ENCODE assay signal across 19 cellular contexts in genomic region chr10:12727832-12728215, GRCh38.
DNase-seq lines count a peak whose midpoint lies in the region; ATAC-seq and TF ChIP-seq lines count a peak whose summit lies in the region.
"Had no signal": no experiment of that assay in that cellular context is flagged by ENCODE, and none has a peak within 500 bp of the region (broad histone marks: within the 10 kb centered on the region; RNA-seq: fewer than 3 reads in every experiment).

No MANE protein-coding gene starts in this region.

- TF ChIP-seq POLR2A in heart left ventricle (IDR thresholded peaks at IDR 0.05) = no peak
- TF ChIP-seq POLR2A in transverse colon (IDR thresholded peaks at IDR 0.05) = no peak

- H3K14ac ChIP-seq in mesenchymal stem cell (ENCODE audit: low read length in 2 of 2) = no peak overlapping the region

- no peak overlapping the region for H2BK15ac ChIP-seq in mesenchymal stem cell (ENCODE audit: low read depth, poor library complexity, severe bottlenecking)

- H3K79me1 ChIP-seq in mesenchymal stem cell (replicated peaks; ENCODE audit: low read length, poor library complexity, severe bottlenecking) = peaks cover 34% of the 10 kb centered on the region

- H3K9ac ChIP-seq in mesenchymal stem cell (ENCODE audit: low read length) = no peak overlapping the region

- no peak for TF ChIP-seq EP300 in transverse colon (IDR thresholded peaks at IDR 0.05; ENCODE audit: low read depth)

- intact Hi-C loops in right cardiac atrium (cut with DNase I) = no loop called here
- intact Hi-C loops in heart left ventricle (cut with DNase I) = loop anchor here in 4 of 10 donors (5.0 to 10.0 kb wide), 3 partner anchors 177 to 349 kb away; no protein-coding TSS in a partner anchor
- intact Hi-C loops in transverse colon (cut with DNase I; ENCODE audit: low total_unique reads) = no loop called here

- WGBS in right cardiac atrium = 62% methylated on average over 10 of the region's 10 CpGs
- WGBS in heart left ventricle, 4 donors = 81 to 85% (median 84%) methylated on average over 8 to 10 of the region's 10 CpGs
- 43% methylated on average over 10 of the region's 10 CpGs for WGBS in mesenchymal stem cell
- 60 to 75% methylated on average over 1 to 10 of the region's 10 CpGs for WGBS in transverse colon (ENCODE audit: low coverage in 1 of 2), 2 donors

- no peak overlapping the region for H2BK12ac ChIP-seq in mesenchymal stem cell (ENCODE audit: low read length in 2 of 2)

- H3K9me3 ChIP-seq in right cardiac atrium (ENCODE audit: control insufficient read depth, low read length) = no peaks in the 10 kb centered on the region
- H3K9me3 ChIP-seq in heart left ventricle = no peaks in the 10 kb centered on the region
- no peaks in the 10 kb centered on the region for H3K9me3 ChIP-seq in mesenchymal stem cell (ENCODE audit: control insufficient read depth, low read length)
- no peaks in the 10 kb centered on the region for H3K9me3 ChIP-seq in transverse colon
- H3K9me3 ChIP-seq: vagina had no signal

- H3K27me3 ChIP-seq in right cardiac atrium (ENCODE audit: control insufficient read depth, insufficient read depth) (no peaks in the 10 kb centered on the region), heart left ventricle (no peaks in the 10 kb centered on the region), mesenchymal stem cell (ENCODE audit: control insufficient read depth in 1 of 2, insufficient read depth in 1 of 2, low read length in 2 of 2) (no peaks in the 10 kb centered on the region), transverse colon (no peaks in the 10 kb centered on the region)
- H3K27me3 ChIP-seq: vagina had no signal

- peaks cover 16% of the 10 kb centered on the region for H3K4me1 ChIP-seq in right cardiac atrium (ENCODE audit: control insufficient read depth, insufficient read depth, low read length)
- H3K4me1 ChIP-seq in heart left ventricle = peaks cover 0 to 13% (median 0%) of the 10 kb centered on the region in 12 donors
- peaks cover 14% of the 10 kb centered on the region for H3K4me1 ChIP-seq in mesenchymal stem cell (ENCODE audit: control insufficient read depth, insufficient read depth, low read depth, low read length)
- H3K4me1 ChIP-seq in transverse colon = peaks cover 0 to 16% (median 9%) of the 10 kb centered on the region in 4 donors

- H3K4ac ChIP-seq in mesenchymal stem cell (ENCODE audit: low read depth in 1 of 2, low read length in 2 of 2) = no peak overlapping the region

- no peak overlapping the region for H2BK120ac ChIP-seq in mesenchymal stem cell (ENCODE audit: low read depth, low read length)

- no peak overlapping the region for H3K4me3 ChIP-seq in right cardiac atrium (ENCODE audit: low read length)
- H3K4me3 ChIP-seq in heart left ventricle = no peak overlapping the region
- no peak overlapping the region for H3K4me3 ChIP-seq in mesenchymal stem cell (ENCODE audit: insufficient read depth in 1 of 2, low read depth in 1 of 2, low read length in 2 of 2)
- no peak overlapping the region for H3K4me3 ChIP-seq in transverse colon
- H3K4me3 ChIP-seq: vagina had no signal

- H3K4me2 ChIP-seq in mesenchymal stem cell (ENCODE audit: low read length, poor library complexity, severe bottlenecking) = no peak overlapping the region

- H4K91ac ChIP-seq in mesenchymal stem cell (ENCODE audit: low read length) = no peak overlapping the region

- no peak overlapping the region for H3K27ac ChIP-seq in right cardiac atrium (ENCODE audit: low read length)
- peak overlapping the region in 1 of 12 donors; percentile 62 for H3K27ac ChIP-seq in heart left ventricle
- peak overlapping the region; percentile 0 for H3K27ac ChIP-seq in mesenchymal stem cell (ENCODE audit: low read length, poor library complexity, severe bottlenecking)
- H3K27ac ChIP-seq in transverse colon = peak overlapping the region; percentile 40 to 75 (median 62)
- H3K27ac ChIP-seq: vagina had no signal

- peak in 1 of 2 donors; percentile 54 for ATAC-seq in right cardiac atrium
- ATAC-seq in heart left ventricle = no peak
- ATAC-seq in HG03442 (IDR thresholded peaks at IDR 0.05; ENCODE audit: unreplicated experiment) = no peak

- no peak overlapping the region for H4K8ac ChIP-seq in mesenchymal stem cell (ENCODE audit: low read length)

- H2BK5ac ChIP-seq in mesenchymal stem cell (ENCODE audit: low read depth, low read length, poor library complexity, severe bottlenecking) = no peak overlapping the region

- DNase-seq in right cardiac atrium (peak in 2 of 3 donors; percentile 41 to 45), heart left ventricle (no peak), astrocyte of the hippocampus (ENCODE audit: low read depth, low spot score) (peak; percentile 63), mesenchymal stem cell (peak; percentile 78), transverse colon (peak; percentile 60), H4 (ENCODE audit: low spot score) (no peak), OCI-M2 (lab: John Stamatoyannopoulos, UW; ENCODE audit: unreplicated experiment) (no peak)
- DNase-seq: ACHN; activated CD4-positive, alpha-beta T cell treated with anti-CD3 and anti-CD28 coated beads, Interleukin-2, amount 50 U/mL, for 1 hour; activated T-cell treated with anti-CD3 and anti-CD28 coated beads, Interleukin-2, amount 50 U/mL, for 1 hour; cerebellar nuclear complex; GDM1; HFFc6; NCI-H2171 treated with DMSO at 0.1 percent for 48 hours; NK-92 treated with Interleukin-12 subunit alpha and Interleukin-12 subunit beta, amount 100 ng/mL, for 24 hours; stimulated activated naive CD8-positive, alpha-beta T cell treated with anti-CD3 and anti-CD28 coated beads, Interleukin-15, Interleukin-2, amounts not matched to agents 100 U/mL and 50 U/mL, for 24 hours; T-helper 9 cell had no signal

- in situ Hi-C loops in transverse colon (cut with MboI; ENCODE audit: low pct_ligation_motif_present in 1 of 4, low pct_unique_long_range_greater_than_20kb in 1 of 4, low sequenced_read_pairs in 3 of 4) = no loop called here

- H3K18ac ChIP-seq in mesenchymal stem cell (ENCODE audit: low read depth in 1 of 2, low read length in 2 of 2) = no peak overlapping the region

- H2AFZ ChIP-seq in mesenchymal stem cell (ENCODE audit: low read depth, low read length) = no peak overlapping the region

- TF ChIP-seq CTCF in heart left ventricle (IDR thresholded peaks at IDR 0.05) (no peak), transverse colon (IDR thresholded peaks at IDR 0.05) (no peak)

- no peak overlapping the region for H2AK5ac ChIP-seq in mesenchymal stem cell (ENCODE audit: low read length, severe bottlenecking)

- no peak overlapping the region for H3K23ac ChIP-seq in mesenchymal stem cell (ENCODE audit: low read length in 2 of 2)

- H3K36me3 ChIP-seq in heart left ventricle = no peaks in the 10 kb centered on the region
- H3K36me3 ChIP-seq in mesenchymal stem cell (ENCODE audit: control insufficient read depth in 1 of 2, insufficient read depth in 2 of 2, low read depth in 1 of 2, low read length in 2 of 2) = no peaks in the 10 kb centered on the region
- no peaks in the 10 kb centered on the region for H3K36me3 ChIP-seq in transverse colon
- H3K36me3 ChIP-seq: vagina had no signal

Comparison
In these comparisons a context has a peak if more than half of its experiments do, and no peak if none do; other contexts are left out.
1. DNase-seq: peak in right cardiac atrium (2 of 3), astrocyte of the hippocampus (single experiment), mesenchymal stem cell (single experiment) and transverse colon (single experiment); none in heart left ventricle (0 of 5), H4 (single experiment) and OCI-M2 (single experiment).